In genomic region chr10:131998845-131999681, GRCh38 we compare ENCODE assay signal across 24 cellular contexts. TPM values are rescaled to one million over a fixed set of nuclear protein-coding genes. Genes with fewer than 3 reads are reported as not detected.
A peak's percentile ranks its signal among the peaks of the same experiment; 100 is the strongest.
DNase-seq lines count a peak whose midpoint lies in the region; ATAC-seq, FAIRE-seq and TF ChIP-seq lines count a peak whose summit lies in the region.
"Had no signal": no experiment of that assay in that cellular context is flagged by ENCODE, and none has a peak within 500 bp of the region (broad histone marks: within the 10 kb centered on the region; RNA-seq: fewer than 3 reads in every experiment).

No MANE protein-coding gene starts in this region.

- H3K36me3 ChIP-seq in Peyer's patch, result no peaks in the 10 kb centered on the region
- H3K36me3 ChIP-seq in hepatocyte (replicated peaks; ENCODE audit: insufficient read depth, low read depth), result no peaks in the 10 kb centered on the region
- no peaks in the 10 kb centered on the region for H3K36me3 ChIP-seq in gastrocnemius medialis
- H3K36me3 ChIP-seq: BLaER1 treated with 17β-estradiol and CSF1 and Interleukin-3, amounts not matched to agents 10 nM and 100 nM; colonic mucosa; thoracic aorta had no signal

- H3K4me3 ChIP-seq in A549 (no peak overlapping the region), Peyer's patch (no peak overlapping the region), hepatocyte (no peak overlapping the region), gastrocnemius medialis (no peak overlapping the region)
- H3K4me3 ChIP-seq: BLaER1 treated with 17β-estradiol and CSF1 and Interleukin-3, amounts not matched to agents 10 nM and 100 nM; colonic mucosa; mucosa of descending colon; thoracic aorta had no signal

- H3K79me2 ChIP-seq in hepatocyte, result no peaks in the 10 kb centered on the region

- no peak for TF ChIP-seq POLR2A in A549 (IDR thresholded peaks at IDR 0.05; ENCODE audit: low read length)
- TF ChIP-seq POLR2A in Peyer's patch (IDR thresholded peaks at IDR 0.05), result no peak
- no peak for TF ChIP-seq POLR2A in gastrocnemius medialis (IDR thresholded peaks at IDR 0.05)

- CTCF ChIA-PET in A549 (lab: Yijun Ruan, JAX), result interaction anchor here (0.8 to 8.6 kb wide), 3 partner anchors 22 to 34 kb away, joined by 3 to 104 read pairs (median 4); no protein-coding TSS in a partner anchor

- H3K4me1 ChIP-seq in A549, result peaks cover 21% of the 10 kb centered on the region
- peaks cover 0 to 4% (median 2%) of the 10 kb centered on the region in 4 donors for H3K4me1 ChIP-seq in Peyer's patch
- peaks cover 21% of the 10 kb centered on the region for H3K4me1 ChIP-seq in hepatocyte (ENCODE audit: insufficient read depth)
- H3K4me1 ChIP-seq in gastrocnemius medialis, result peaks cover 28 to 45% of the 10 kb centered on the region in 2 donors
- H3K4me1 ChIP-seq: colonic mucosa had no signal

- in situ Hi-C loops in gastrocnemius medialis (cut with MboI; ENCODE audit: low sequenced_read_pairs in 4 of 4), result no loop called here

- intact Hi-C loops in gastrocnemius medialis (cut with DNase I; ENCODE audit: low total_unique reads), result no loop called here

- no peaks in the 10 kb centered on the region for H4K20me1 ChIP-seq in hepatocyte (ENCODE audit: insufficient read depth, poor library complexity, severe bottlenecking)
- H4K20me1 ChIP-seq: BLaER1 treated with 17β-estradiol and CSF1 and Interleukin-3, amounts not matched to agents 10 nM and 100 nM had no signal

- no peak for DNase-seq in A549 (ENCODE audit: low read depth in 1 of 2, low spot score in 1 of 2)
- no peak for DNase-seq in Peyer's patch
- no peak for DNase-seq in hepatocyte (ENCODE audit: low spot score)
- no peak for DNase-seq in gastrocnemius medialis
- DNase-seq in NCI-H146 treated with DMSO at 0.1 percent for 48 hours (lab: John Stamatoyannopoulos, UW; ENCODE audit: unreplicated experiment), result no peak
- DNase-seq in D721Med (ENCODE audit: insufficient read length, low spot score), result no peak
- DNase-seq: activated CD4-positive, alpha-beta T cell treated with anti-CD3 and anti-CD28 coated beads for 36 hours; activated naive CD8-positive, alpha-beta T cell treated with anti-CD3 and anti-CD28 coated beads for 36 hours; colonic mucosa; foreskin fibroblast; GDM1; mucosa of descending colon; NCI-H2029 treated with DMSO at 0.1 percent for 48 hours; NCI-H446; stimulated activated CD4-positive, alpha-beta T cell treated with anti-CD3 and anti-CD28 coated beads, Interleukin-15, amount 100 ng/mL, for 24 hours; T1000 had no signal

- ATAC-seq in A549 (no peak), gastrocnemius medialis (no peak), GM21529 (IDR thresholded peaks at IDR 0.05; ENCODE audit: unreplicated experiment) (no peak), HG03196 (IDR thresholded peaks at IDR 0.05; ENCODE audit: unreplicated experiment) (no peak)
- ATAC-seq: activated CD4-positive, alpha-beta T cell treated with anti-CD3 and anti-CD28 coated beads for 36 hours; HCT116; mucosa of descending colon; SK-N-SH treated with all-trans-retinoic acid at 6 μM for 48 hours had no signal

- no peaks in the 10 kb centered on the region for H3K9me2 ChIP-seq in hepatocyte (replicated peaks; ENCODE audit: insufficient read depth)

- TF ChIP-seq EP300 in A549 (IDR thresholded peaks at IDR 0.05), result no peak

- no peak overlapping the region for H2AFZ ChIP-seq in hepatocyte

- H3K4me2 ChIP-seq in A549 (peak overlapping the region; percentile 68; the same call in 1 of the 3 replicates), hepatocyte (no peak overlapping the region)
- H3K4me2 ChIP-seq: KMS-11 had no signal

- POLR2A ChIA-PET in A549 (lab: Yijun Ruan, JAX), result interaction anchor here (0.6 kb wide), 1 partner anchor 13 kb away, joined by 6 read pairs; no protein-coding TSS in a partner anchor

- TF ChIP-seq CTCF in A549 (IDR thresholded peaks at IDR 0.05), result no peak
- TF ChIP-seq CTCF in Peyer's patch (IDR thresholded peaks at IDR 0.05), result no peak
- no peak for TF ChIP-seq CTCF in hepatocyte (IDR thresholded peaks at IDR 0.05; ENCODE audit: poor library complexity)
- TF ChIP-seq CTCF in gastrocnemius medialis (IDR thresholded peaks at IDR 0.05 in 4 of 5, conservative IDR thresholded peaks at IDR 0.05 in 1 of 5), result no peak
- TF ChIP-seq CTCF in D721Med (IDR thresholded peaks at IDR 0.05; ENCODE audit: insufficient read depth, missing control alignments), result no peak

- WGBS in A549 (ENCODE audit: missing lambda C conversion rate), result 94% methylated on average over 14 of the region's 18 CpGs
- WGBS in hepatocyte (ENCODE audit: low lambda C conversion rate, missing lambda C conversion rate), result 80% methylated on average over 18 of the region's 18 CpGs

- no peaks in the 10 kb centered on the region for H3K9me3 ChIP-seq in A549
- H3K9me3 ChIP-seq in Peyer's patch, result no peaks in the 10 kb centered on the region
- no peaks in the 10 kb centered on the region for H3K9me3 ChIP-seq in hepatocyte (ENCODE audit: low read depth)
- H3K9me3 ChIP-seq in gastrocnemius medialis, result no peaks in the 10 kb centered on the region
- H3K9me3 ChIP-seq: BLaER1 treated with 17β-estradiol and CSF1 and Interleukin-3, amounts not matched to agents 10 nM and 100 nM; colonic mucosa; mucosa of descending colon; thoracic aorta had no signal

- no peak for TF ChIP-seq RAD21 in A549 (conservative IDR thresholded peaks at IDR 0.05 in 1 of 2, IDR thresholded peaks at IDR 0.05 in 1 of 2)

- H3K27me3 ChIP-seq in Peyer's patch (no peaks in the 10 kb centered on the region), hepatocyte (no peaks in the 10 kb centered on the region), gastrocnemius medialis (no peaks in the 10 kb centered on the region)
- H3K27me3 ChIP-seq: colonic mucosa had no signal

- FAIRE-seq in A549 (lab: Jason Lieb, UNC) (no peak), D721Med (lab: Jason Lieb, UNC) (no peak)
- FAIRE-seq: A204.1 had no signal

- H3K27ac ChIP-seq in A549, result peak overlapping the region; percentile 59 to 64; a peak in 4 of 6 replicates
- H3K27ac ChIP-seq in Peyer's patch, result peak overlapping the region in 3 of 4 donors; percentile 46 to 75 (median 72)
- peak overlapping the region; percentile 90 for H3K27ac ChIP-seq in hepatocyte
- peak overlapping the region; percentile 88 to 97 (median 92) for H3K27ac ChIP-seq in gastrocnemius medialis
- H3K27ac ChIP-seq: BLaER1 treated with 17β-estradiol and CSF1 and Interleukin-3, amounts not matched to agents 10 nM and 100 nM; colonic mucosa; KMS-11 had no signal

TF ChIP-seq in A549, 52 proteins besides CTCF, POLR2A, EP300 and RAD21:
- TF ChIP-seq SREBF2 (IDR thresholded peaks at IDR 0.05) (no peak), CBX2 (IDR thresholded peaks at IDR 0.05; ENCODE audit: borderline replicate concordance, low read depth) (no peak), JUN (IDR thresholded peaks at IDR 0.05) (no peak), NFE2L2 (conservative IDR thresholded peaks at IDR 0.05; ENCODE audit: low read length) (no peak), MAZ (IDR thresholded peaks at IDR 0.05; ENCODE audit: borderline replicate concordance, low read depth, low read length) (no peak), HDAC2 (IDR thresholded peaks at IDR 0.05) (no peak), RCOR1 (IDR thresholded peaks at IDR 0.05; ENCODE audit: low read depth, low read length) (no peak), ZC3H11A (IDR thresholded peaks at IDR 0.05) (no peak), BHLHE40 (IDR thresholded peaks at IDR 0.05; ENCODE audit: low read depth, low read length) (no peak), TFCP2L1 (CRISPR knock-in tag; IDR thresholded peaks at IDR 0.05) (no peak), HES2 (IDR thresholded peaks at IDR 0.05) (no peak), FOXS1 (CRISPR knock-in tag; IDR thresholded peaks at IDR 0.05) (no peak), HOXB5 (CRISPR knock-in tag; IDR thresholded peaks at IDR 0.05) (no peak), ZSCAN20 (CRISPR knock-in tag; IDR thresholded peaks at IDR 0.05) (no peak), EHF (CRISPR knock-in tag; IDR thresholded peaks at IDR 0.05) (no peak), HEYL (CRISPR knock-in tag; IDR thresholded peaks at IDR 0.05) (no peak), USF2 (IDR thresholded peaks at IDR 0.05) (no peak)

RNA-seq across cellular contexts. Expression of gene BNIP3, which starts 17.3 kb away (rescaled TPM):
- polyA plus RNA-seq in A549 (2011; rRNA removed), result 46.6 and 51.2 TPM in 2 replicates
- polyA plus RNA-seq in A549 (2012; cell fraction: cytosol; rRNA removed), result 32.8 and 33.4 TPM in 2 replicates
- polyA plus RNA-seq in A549 (2012; cell fraction: nucleus; rRNA removed), result 40.2 and 60.3 TPM in 2 replicates
- polyA plus RNA-seq in A549 (2017; fragmentation: RNase III; extraction: RNeasy Plus Mini Kit Qiagen cat#74134 plus additional on column Dnase treatment), result 46.9 to 52.1 TPM (median 51.0 TPM) in 3 replicates
- polyA minus RNA-seq in A549 (2011; rRNA and poly(A)+ RNA removed), result 15.8 and 19.2 TPM in 2 replicates
- 10 to 100 TPM; 26.7 to 58.7 (median 41.1) TPM for total RNA-seq in Peyer's patch
- 93.2 and 112 TPM in 2 replicates for total RNA-seq in hepatocyte
- polyA plus RNA-seq in hepatocyte, result 82.4 and 89.5 TPM in 2 replicates
- total RNA-seq in gastrocnemius medialis, result 1,000 to 10,000 TPM in 1 of 4 donors, 100 to 1,000 TPM in 3; 337 to 1,280 (median 583) TPM
